Comparison of ENCODE assay signal across 20 cellular contexts in genomic region chr16:69553332-69553731, GRCh38.
"Had no signal": no experiment of that assay in that cellular context is flagged by ENCODE, and none has a peak within 500 bp of the region (broad histone marks: within the 10 kb centered on the region; RNA-seq: fewer than 3 reads in every experiment).

No MANE protein-coding gene starts in this region.

- H3K27me3 ChIP-seq: cardiac muscle cell, esophagus squamous epithelium, tibial nerve had no signal

- DNase-seq: activated CD4-positive, alpha-beta memory T cell treated with anti-CD3 and anti-CD28 coated beads, Interleukin-2, amount 10 ng/mL, durations not matched to agents 7 days and 5 days; activated CD4-positive, alpha-beta T cell treated with anti-CD3 and anti-CD28 coated beads for 48 hours; activated CD4-positive, CD25-positive, alpha-beta regulatory T cell; activated naive CD4-positive, alpha-beta T cell; activated naive CD8-positive, alpha-beta T cell treated with anti-CD3 and anti-CD28 coated beads for 36 hours; activated T-cell treated with anti-CD3 and anti-CD28 coated beads, Interleukin-2, amount 50 U/mL, for 1 hour; amniotic stem cell; dermis blood vessel endothelial cell; effector memory CD4-positive, alpha-beta T cell; esophagus squamous epithelium; heart right ventricle; left ventricle myocardium inferior; naive thymus-derived CD8-positive, alpha-beta T cell; nucleus accumbens; stimulated activated naive CD8-positive, alpha-beta T cell treated with anti-CD3 and anti-CD28 coated beads, Interleukin-15, Interleukin-2, amounts not matched to agents 100 U/mL and 50 U/mL, for 24 hours; substantia nigra had no signal

- H3K4me1 ChIP-seq: left ventricle myocardium inferior had no signal

- H3K36me3 ChIP-seq: cardiac muscle cell, esophagus squamous epithelium, heart right ventricle, left ventricle myocardium inferior, tibial nerve had no signal

- H3K27me3 Mint-ChIP-seq: activated T-helper 17 cell treated with anti-CD3 and anti-CD28 coated beads, Interleukin-2, amount 50 U/mL, for 72 hours; memory B cell had no signal

- H3K4me3 ChIP-seq: cardiac muscle cell, esophagus squamous epithelium, heart right ventricle, left ventricle myocardium inferior, tibial nerve had no signal

- H3K4me3 Mint-ChIP-seq: activated CD4-positive, alpha-beta memory T cell treated with anti-CD3 and anti-CD28 coated beads, Interleukin-2, amount 10 ng/mL, durations not matched to agents 7 days and 5 days; activated naive CD8-positive, alpha-beta T cell treated with anti-CD3 and anti-CD28 coated beads for 36 hours; activated T-helper 17 cell treated with anti-CD3 and anti-CD28 coated beads, Interleukin-2, amount 50 U/mL, for 72 hours; memory B cell; naive thymus-derived CD8-positive, alpha-beta T cell had no signal

- H3K36me3 Mint-ChIP-seq: memory B cell had no signal

- H3K9me3 ChIP-seq: esophagus squamous epithelium, heart right ventricle, left ventricle myocardium inferior, tibial nerve had no signal

- H3K9me3 Mint-ChIP-seq: activated CD4-positive, alpha-beta memory T cell treated with anti-CD3 and anti-CD28 coated beads, Interleukin-2, amount 10 ng/mL, durations not matched to agents 7 days and 5 days; activated T-helper 17 cell treated with anti-CD3 and anti-CD28 coated beads, Interleukin-2, amount 50 U/mL, for 72 hours; naive thymus-derived CD8-positive, alpha-beta T cell had no signal

- H3K27ac Mint-ChIP-seq: activated CD4-positive, alpha-beta memory T cell treated with anti-CD3 and anti-CD28 coated beads, Interleukin-2, amount 10 ng/mL, durations not matched to agents 7 days and 5 days; activated naive CD8-positive, alpha-beta T cell treated with anti-CD3 and anti-CD28 coated beads for 36 hours; activated T-helper 17 cell treated with anti-CD3 and anti-CD28 coated beads, Interleukin-2, amount 50 U/mL, for 72 hours; memory B cell; naive thymus-derived CD8-positive, alpha-beta T cell had no signal
